ENCODE assay signal across 1 cellular context in genomic region chr20:36264426-36265246, GRCh38.
TF ChIP-seq lines count a peak whose summit lies in the region.

No MANE protein-coding gene starts in this region.

TF ChIP-seq in HepG2, 621 proteins besides CTCF, POLR2A, EP300 and RAD21:
- TF ChIP-seq HNF1A (IDR thresholded peaks at IDR 0.05; ENCODE audit: low read depth), result no peak
- no peak for TF ChIP-seq HNF1A (CRISPR knock-in tag; IDR thresholded peaks at IDR 0.05; ENCODE audit: borderline replicate concordance)
- TF ChIP-seq HOXA3 (CRISPR knock-in tag; IDR thresholded peaks at IDR 0.05), result 0 out of 2 replicates have a peak, but pooled peaks have one; percentile 7
- TF ChIP-seq ZFP91 (CRISPR knock-in tag; IDR thresholded peaks at IDR 0.05; ENCODE audit: borderline replicate concordance), result 0 out of 2 replicates have a peak, but pooled peaks have one; percentile 22
- TF ChIP-seq ZBTB33 (CRISPR knock-in tag; IDR thresholded peaks at IDR 0.05), result 0 out of 2 replicates have a peak, but pooled peaks have one; percentile 32
- 0 out of 2 replicates have a peak, but pooled peaks have one; percentile 11 for TF ChIP-seq FOXO1 (CRISPR knock-in tag; IDR thresholded peaks at IDR 0.05)
- no peak for TF ChIP-seq TEAD3 (CRISPR knock-in tag; optimal IDR thresholded peaks at IDR 0.05; ENCODE audit: borderline replicate concordance)
- TF ChIP-seq TFAP4 (IDR thresholded peaks at IDR 0.05; ENCODE audit: borderline replicate concordance, low read depth), result no peak
- peak; percentile 79; the same call in 1 of the 2 replicates for TF ChIP-seq RAD51 (IDR thresholded peaks at IDR 0.05; ENCODE audit: borderline replicate concordance)
- TF ChIP-seq ZNF329 (CRISPR knock-in tag; IDR thresholded peaks at IDR 0.05; ENCODE audit: low read depth), result peak; percentile 99
- no peak for TF ChIP-seq MTF2 (CRISPR knock-in tag; IDR thresholded peaks at IDR 0.05; ENCODE audit: borderline replicate concordance)
- 0 out of 2 replicates have a peak, but pooled peaks have one; percentile 36 for TF ChIP-seq TEAD2 (CRISPR knock-in tag; IDR thresholded peaks at IDR 0.05)
- peak; percentile 85 for TF ChIP-seq USF2 (IDR thresholded peaks at IDR 0.05; ENCODE audit: low read depth, low read length)
- peak; percentile 58; the same call in 1 of the 2 replicates for TF ChIP-seq USF2 (CRISPR knock-in tag; IDR thresholded peaks at IDR 0.05; ENCODE audit: borderline replicate concordance)
- no peak for TF ChIP-seq ZNF383 (CRISPR knock-in tag; IDR thresholded peaks at IDR 0.05; ENCODE audit: borderline replicate concordance)
- TF ChIP-seq ZNF777 (CRISPR knock-in tag; IDR thresholded peaks at IDR 0.05), result no peak
- no peak for TF ChIP-seq SSRP1 (CRISPR knock-in tag; IDR thresholded peaks at IDR 0.05)
- no peak for TF ChIP-seq XRCC5 (optimal IDR thresholded peaks at IDR 0.05; ENCODE audit: low read length)
